ENCODE assay signal across 11 cellular contexts in genomic region chr10:116771101-116771705, GRCh38. TPM values are rescaled to one million over a fixed set of nuclear protein-coding genes. Genes with fewer than 3 reads are reported as not detected.
A peak's percentile ranks its signal among the peaks of the same experiment; 100 is the strongest.
DNase-seq lines count a peak whose midpoint lies in the region; TF ChIP-seq lines count a peak whose summit lies in the region.
"Had no signal": no experiment of that assay in that cellular context is flagged by ENCODE, and none has a peak within 500 bp of the region (broad histone marks: within the 10 kb centered on the region; RNA-seq: fewer than 3 reads in every experiment).

No MANE protein-coding gene starts in this region.

- H3K9me2 ChIP-seq in PC-9 (ENCODE audit: insufficient read depth), result no peaks in the 10 kb centered on the region

- POLR2A ChIA-PET in PC-9 (lab: Charles Lee; ENCODE audit: unreplicated experiment), result no interaction called here
- POLR2A ChIA-PET in CD4-positive, alpha-beta memory T cell (lab: Charles Lee; ENCODE audit: partially characterized antibody), result no interaction called here

- H3K4me3 ChIP-seq in PC-9 (no peak overlapping the region), fibroblast of the aortic adventitia (ENCODE audit: low read depth, low read length) (no peak overlapping the region)
- H3K4me3 ChIP-seq in CD4-positive, alpha-beta memory T cell (ENCODE audit: low read length in 2 of 2), result no peak overlapping the region
- H3K4me3 ChIP-seq: Peyer's patch had no signal

- no peaks in the 10 kb centered on the region for H4K20me1 ChIP-seq in PC-9 (ENCODE audit: insufficient read depth)

- TF ChIP-seq CTCF in PC-9 (conservative IDR thresholded peaks at IDR 0.05) (no peak), fibroblast of the aortic adventitia (IDR thresholded peaks at IDR 0.05; ENCODE audit: insufficient read depth, low read length) (no peak), osteocyte (IDR thresholded peaks at IDR 0.05) (no peak)

- H2AFZ ChIP-seq in PC-9, result no peak overlapping the region

- peaks cover 71% of the 10 kb centered on the region for H3K4me1 ChIP-seq in PC-9 (replicated peaks; ENCODE audit: insufficient read depth)
- H3K4me1 ChIP-seq in CD4-positive, alpha-beta memory T cell (ENCODE audit: insufficient read depth, low read length), result no peaks in the 10 kb centered on the region

- no peaks in the 10 kb centered on the region for H3K27me3 Mint-ChIP-seq in osteocyte (ENCODE audit: unreplicated experiment)
- peaks cover 14 to 23% of the 10 kb centered on the region in 2 donors for H3K27me3 Mint-ChIP-seq in CD4-positive, alpha-beta memory T cell

- no TSS peak for BruUV-seq in PC-9 (replicated peaks; lab: Mats Ljungman, UMichigan)

- H3K36me3 Mint-ChIP-seq in osteocyte (ENCODE audit: unreplicated experiment), result no peaks in the 10 kb centered on the region
- H3K36me3 Mint-ChIP-seq in CD4-positive, alpha-beta memory T cell, result no peaks in the 10 kb centered on the region
- H3K36me3 Mint-ChIP-seq: CD8-positive, alpha-beta T cell had no signal

- peak overlapping the region; percentile 24; the same call in 1 of the 2 replicates for H3K27ac ChIP-seq in PC-9
- no peak overlapping the region for H3K27ac ChIP-seq in CD4-positive, alpha-beta memory T cell (ENCODE audit: low read depth, low read length)

- H3K27ac Mint-ChIP-seq in osteocyte (ENCODE audit: unreplicated experiment), result peak overlapping the region; percentile 59
- no peak overlapping the region for H3K27ac Mint-ChIP-seq in CD4-positive, alpha-beta memory T cell
- H3K27ac Mint-ChIP-seq: CD8-positive, alpha-beta T cell had no signal

- H3K4me3 Mint-ChIP-seq in osteocyte (ENCODE audit: unreplicated experiment), result no peak overlapping the region
- no peak overlapping the region for H3K4me3 Mint-ChIP-seq in CD4-positive, alpha-beta memory T cell
- H3K4me3 Mint-ChIP-seq: CD8-positive, alpha-beta T cell had no signal

- no peaks in the 10 kb centered on the region for H3K9me3 ChIP-seq in PC-9 (ENCODE audit: insufficient read depth, low read depth)
- H3K9me3 ChIP-seq in CD4-positive, alpha-beta memory T cell (ENCODE audit: control insufficient read depth in 1 of 2, low read length in 2 of 2), result no peaks in the 10 kb centered on the region
- H3K9me3 ChIP-seq: Peyer's patch had no signal

- DNase-seq in AG08396 (ENCODE audit: low spot score), result peak; percentile 46
- no peak for DNase-seq in PC-9
- DNase-seq in fibroblast of the aortic adventitia (ENCODE audit: low read depth), result peak; percentile 82
- DNase-seq in osteocyte (ENCODE audit: extremely low spot score, unreplicated experiment), result no peak
- DNase-seq in DMS53 (lab: John Stamatoyannopoulos, UW), result no peak
- DNase-seq in iPS-NIHi7 (ENCODE audit: extremely low spot score), result no peak
- no peak for DNase-seq in NAMALWA (ENCODE audit: low spot score)
- DNase-seq in CD4-positive, alpha-beta memory T cell, result no peak
- DNase-seq: CD8-positive, alpha-beta T cell; NCI-H1048 had no signal

- H3K79me2 ChIP-seq in PC-9 (ENCODE audit: low read depth), result no peaks in the 10 kb centered on the region

- peaks cover 9% of the 10 kb centered on the region; the same call in 1 of the 2 replicates for H3F3A ChIP-seq in PC-9 (ENCODE audit: insufficient read depth, low read depth)

- H3K4me2 ChIP-seq in PC-9, result peak overlapping the region; percentile 39; the same call in 1 of the 2 replicates

- no peaks in the 10 kb centered on the region for H3K36me3 ChIP-seq in PC-9 (ENCODE audit: low read depth)
- H3K36me3 ChIP-seq in CD4-positive, alpha-beta memory T cell (ENCODE audit: insufficient read depth, low read length), result no peaks in the 10 kb centered on the region
- H3K36me3 ChIP-seq: Peyer's patch had no signal

- H3K27me3 ChIP-seq in PC-9 (ENCODE audit: insufficient read depth, low read depth), result no peaks in the 10 kb centered on the region
- H3K27me3 ChIP-seq in CD4-positive, alpha-beta memory T cell (ENCODE audit: insufficient read depth, low read length), result peaks cover 5% of the 10 kb centered on the region
- H3K27me3 ChIP-seq: Peyer's patch had no signal

- CTCF ChIA-PET in PC-9 (lab: Charles Lee), result no interaction called here
- CTCF ChIA-PET in CD4-positive, alpha-beta memory T cell (lab: Charles Lee; ENCODE audit: partially characterized antibody), result interaction anchor here (1.5 to 9.9 kb wide), 2 partner anchors 17 to 89 kb away, joined by 3 to 73 read pairs; no protein-coding TSS in a partner anchor

- H3K9me3 Mint-ChIP-seq in osteocyte (ENCODE audit: unreplicated experiment), result no peaks in the 10 kb centered on the region
- no peaks in the 10 kb centered on the region for H3K9me3 Mint-ChIP-seq in CD4-positive, alpha-beta memory T cell
- H3K9me3 Mint-ChIP-seq: CD8-positive, alpha-beta T cell had no signal

- H3K4me1 Mint-ChIP-seq in osteocyte (ENCODE audit: unreplicated experiment), result peaks cover 12% of the 10 kb centered on the region
- no peaks in the 10 kb centered on the region for H3K4me1 Mint-ChIP-seq in CD4-positive, alpha-beta memory T cell

- intact Hi-C loops in PC-9 (cut with micrococcal nuclease; ENCODE audit: unreplicated experiment), result no loop called here
- intact Hi-C loops in CD4-positive, alpha-beta memory T cell (cut with micrococcal nuclease), result no loop called here

RNA-seq across cellular contexts. Expression of gene HSPA12A, which starts 28.8 kb away (rescaled TPM):
- total RNA-seq in PC-9 (2021), result 11.3 and 12.1 TPM in 2 replicates
- 10.3 and 18.8 TPM in 2 replicates for total RNA-seq in fibroblast of the aortic adventitia (ENCODE audit: low replicate concordance)
- total RNA-seq in osteocyte, result 3.9 and 4.0 TPM in 2 replicates
- total RNA-seq in CD4-positive, alpha-beta memory T cell, result under 1 TPM; 0.36 to 0.64 TPM
- polyA plus RNA-seq in CD4-positive, alpha-beta memory T cell, result under 1 TPM in 1 of 2 donors, not detected in 1; 0.14 TPM

Comparison
In these comparisons a context has a peak if more than half of its experiments do, and no peak if none do; other contexts are left out.
1. DNase-seq: peak in AG08396 (single experiment) and fibroblast of the aortic adventitia (single experiment); none in PC-9 (0 of 2), osteocyte (single experiment), DMS53 (single experiment), iPS-NIHi7 (single experiment), NAMALWA (single experiment) and CD4-positive, alpha-beta memory T cell (0 of 5).